In genomic region chr11:126959700-126960099, GRCh38 we compare ENCODE assay signal across 36 cellular contexts. TPM values are rescaled to one million over a fixed set of nuclear protein-coding genes. Genes with fewer than 3 reads are reported as not detected.
"Had no signal": no experiment of that assay in that cellular context is flagged by ENCODE, and none has a peak within 500 bp of the region (broad histone marks: within the 10 kb centered on the region; RNA-seq: fewer than 3 reads in every experiment).

No MANE protein-coding gene starts in this region.

- H3K36me3 ChIP-seq: adrenal gland, ascending aorta, brain microvascular endothelial cell, breast epithelium, cardiac muscle cell had no signal

- H3K27ac ChIP-seq: adrenal gland, ascending aorta, body of pancreas, brain microvascular endothelial cell, breast epithelium, cardiac muscle cell had no signal

- H3K9me3 ChIP-seq: adrenal gland, ascending aorta, body of pancreas, breast epithelium had no signal

- H3K4me3 ChIP-seq: adrenal gland, ascending aorta, body of pancreas, breast epithelium, cardiac muscle cell had no signal

- ATAC-seq: activated naive CD4-positive, alpha-beta T cell treated with anti-CD3 and anti-CD28 coated beads, Interleukin-2, amount 50 U/mL, for 72 hours; activated naive CD8-positive, alpha-beta T cell treated with anti-CD3 and anti-CD28 coated beads, Interleukin-2, amount 50 U/mL, for 24 hours; activated T-cell treated with anti-CD3 and anti-CD28 coated beads, Interleukin-2, amount 50 U/mL, for 4 hours; activated T-cell treated with anti-CD3 and anti-CD28 coated beads, Interleukin-2, amount 50 U/mL, for 72 hours; activated T-helper 17 cell treated with anti-CD3 and anti-CD28 coated beads, Interleukin-2, amount 50 U/mL, for 72 hours; body of pancreas had no signal

- FAIRE-seq: astrocyte, bronchial epithelial cell had no signal

- H3K27me3 ChIP-seq: adrenal gland, ascending aorta, body of pancreas, brain microvascular endothelial cell, breast epithelium had no signal

- DNase-seq: activated effector memory CD4-positive, alpha-beta T cell treated with anti-CD3 and anti-CD28 coated beads, Interleukin-2, amount 50 U/mL, for 16 hours; activated effector memory CD4-positive, alpha-beta T cell treated with Interleukin-2 at 50 U/mL for 16 hours; activated gamma-delta T cell; activated gamma-delta T cell treated with Interleukin-2 at 50 U/mL for 16 hours; activated naive CD4-positive, alpha-beta T cell; activated naive CD4-positive, alpha-beta T cell treated with anti-CD3 and anti-CD28 coated beads for 36 hours; activated naive CD4-positive, alpha-beta T cell treated with anti-CD3 and anti-CD28 coated beads, Interleukin-2, amount 10 ng/mL, durations not matched to agents 7 days and 5 days; activated naive CD4-positive, alpha-beta T cell treated with anti-CD3 and anti-CD28 coated beads, Interleukin-2, amount 50 U/mL, for 16 hours; activated naive CD4-positive, alpha-beta T cell treated with Interleukin-2 at 50 U/mL for 16 hours; activated naive CD8-positive, alpha-beta T cell treated with anti-CD3 and anti-CD28 coated beads for 36 hours; activated naive CD8-positive, alpha-beta T cell treated with anti-CD3 and anti-CD28 coated beads, Interleukin-2, amount 10 ng/mL, durations not matched to agents 7 days and 5 days; activated naive CD8-positive, alpha-beta T cell treated with anti-CD3 and anti-CD28 coated beads, Interleukin-2, amount 50 U/mL, for 24 hours; activated T-cell treated with anti-CD3 and anti-CD28 coated beads, Interleukin-2, amount 50 U/mL, for 1 hour; activated T-cell treated with anti-CD3 and anti-CD28 coated beads, Interleukin-2, amount 50 U/mL, for 24 hours; activated T-cell treated with anti-CD3 and anti-CD28 coated beads, Interleukin-2, amount 50 U/mL, for 4 hours; activated T-cell treated with anti-CD3 and anti-CD28 coated beads, Interleukin-2, amount 50 U/mL, for 48 hours; activated T-cell treated with anti-CD3 and anti-CD28 coated beads, Interleukin-2, amount 50 U/mL, for 72 hours; adrenal gland; amniotic stem cell; amygdala; anterior cingulate cortex; aorta; body of pancreas; brain microvascular endothelial cell; caudate nucleus; central memory CD4-positive, alpha-beta T cell; cerebellar nuclear complex had no signal

- H3K4me1 ChIP-seq: adrenal gland, ascending aorta, body of pancreas, breast epithelium had no signal

RNA-seq across cellular contexts. Expression of gene KIRREL3, which starts 40.9 kb away (rescaled TPM):
- total RNA-seq: activated naive CD4-positive, alpha-beta T cell treated with anti-CD3 and anti-CD28 coated beads for 36 hours; activated naive CD4-positive, alpha-beta T cell treated with anti-CD3 and anti-CD28 coated beads, Interleukin-2, amount 50 U/mL, for 72 hours; activated naive CD8-positive, alpha-beta T cell treated with anti-CD3 and anti-CD28 coated beads for 36 hours; activated naive CD8-positive, alpha-beta T cell treated with anti-CD3 and anti-CD28 coated beads, Interleukin-2, amount 10 ng/mL, durations not matched to agents 7 days and 5 days; activated T-cell treated with anti-CD3 and anti-CD28 coated beads, Interleukin-2, amount 50 U/mL, for 4 hours; activated T-cell treated with anti-CD3 and anti-CD28 coated beads, Interleukin-2, amount 50 U/mL, for 72 hours; activated T-helper 1 cell treated with anti-CD3 and anti-CD28 coated beads, Interleukin-12 subunit alpha, Interleukin-12 subunit beta, Interleukin-2, Interleukin-4 antibody, amounts not matched to agents 30 ng/mL and 10 ng/mL and 1 ng/mL, durations not matched to agents 14 hours and 24 hours and 36 hours; activated T-helper 17 cell treated with anti-CD3 and anti-CD28 coated beads, Interleukin-2, amount 50 U/mL, for 72 hours; activated T-helper 2 cell treated with anti-CD3 and anti-CD28 coated beads, Interferon-gamma antibody, Interleukin-2, Interleukin-4, amounts not matched to agents 10 μg/mL and 5 μg/mL and 100 μg/mL, durations not matched to agents 14 hours and 24 hours and 36 hours; ascending aorta; bronchial epithelial cell had no signal
- polyA plus RNA-seq: aorta had no signal
